Comparison of ENCODE assay signal across 1 cellular context in genomic region chr17:50425682-50426471, GRCh38.
A peak's percentile ranks its signal among the peaks of the same experiment; 100 is the strongest.
TF ChIP-seq lines count a peak whose summit lies in the region.

Gene ACSF2 (plus strand): TSS chr17:50426218. CDS start chr17:50426262, 44 bp downstream.

TF ChIP-seq in HepG2, 621 proteins besides CTCF, POLR2A, EP300 and RAD21 (continued from another document and continues in another):
- TF ChIP-seq ZNF253 (CRISPR knock-in tag; IDR thresholded peaks at IDR 0.05; ENCODE audit: borderline replicate concordance) (no peak), DMAP1 (CRISPR knock-in tag; IDR thresholded peaks at IDR 0.05) (peak; percentile 31; the same call in 1 of the 2 replicates), AGO1 (IDR thresholded peaks at IDR 0.05; ENCODE audit: low read depth, low read length, poor library complexity, severe bottlenecking) (peak; percentile 64), PBX3 (CRISPR knock-in tag; IDR thresholded peaks at IDR 0.05; ENCODE audit: borderline replicate concordance) (no peak), USF2 (IDR thresholded peaks at IDR 0.05; ENCODE audit: low read depth, low read length) (no peak), USF2 (CRISPR knock-in tag; IDR thresholded peaks at IDR 0.05; ENCODE audit: borderline replicate concordance) (peak; percentile 72; the same call in 1 of the 2 replicates), ZNF616 (CRISPR knock-in tag; IDR thresholded peaks at IDR 0.05; ENCODE audit: low read depth) (no peak), ZBTB25 (CRISPR knock-in tag; IDR thresholded peaks at IDR 0.05) (peak; percentile 83), WIZ (CRISPR knock-in tag; IDR thresholded peaks at IDR 0.05) (0 out of 2 replicates have a peak, but pooled peaks have one; percentile 41), MAF1 (CRISPR knock-in tag; IDR thresholded peaks at IDR 0.05; ENCODE audit: borderline replicate concordance) (0 out of 2 replicates have a peak, but pooled peaks have one; percentile 68), THAP9 (CRISPR knock-in tag; IDR thresholded peaks at IDR 0.05; ENCODE audit: borderline replicate concordance) (no peak), ZBTB2 (CRISPR knock-in tag; IDR thresholded peaks at IDR 0.05; ENCODE audit: low read depth) (peak; percentile 71), ZBTB26 (CRISPR knock-in tag; IDR thresholded peaks at IDR 0.05; ENCODE audit: borderline replicate concordance) (no peak), HIC2 (CRISPR knock-in tag; IDR thresholded peaks at IDR 0.05; ENCODE audit: low read depth) (0 out of 2 replicates have a peak, but pooled peaks have one; percentile 22), ZNF639 (CRISPR knock-in tag; conservative IDR thresholded peaks at IDR 0.05) (peak; percentile 32; the same call in 1 of the 2 replicates), NFE2L1 (CRISPR knock-in tag; IDR thresholded peaks at IDR 0.05; ENCODE audit: borderline replicate concordance) (peak; percentile 54; the same call in 1 of the 2 replicates), ZNF501 (CRISPR knock-in tag; IDR thresholded peaks at IDR 0.05) (peak; percentile 63; the same call in 1 of the 2 replicates), HNF4G (IDR thresholded peaks at IDR 0.05; ENCODE audit: borderline replicate concordance, low read depth, low read length) (peak; percentile 14; the same call in 1 of the 2 replicates), HNF4G (CRISPR knock-in tag; IDR thresholded peaks at IDR 0.05; ENCODE audit: borderline replicate concordance, low read depth) (0 out of 2 replicates have a peak, but pooled peaks have one; percentile 21), ZNF367 (CRISPR knock-in tag; IDR thresholded peaks at IDR 0.05; ENCODE audit: borderline replicate concordance) (peak; percentile 85), NCOA5 (CRISPR knock-in tag; IDR thresholded peaks at IDR 0.05) (no peak), ARHGAP35 (CRISPR knock-in tag; IDR thresholded peaks at IDR 0.05; ENCODE audit: borderline replicate concordance) (no peak; the same call in 1 of the 2 replicates), KMT2A (CRISPR knock-in tag; IDR thresholded peaks at IDR 0.05) (no peak), GTF3A (CRISPR knock-in tag; conservative IDR thresholded peaks at IDR 0.05) (no peak), HNRNPLL (IDR thresholded peaks at IDR 0.05; ENCODE audit: low read depth, low read length, poor library complexity, severe bottlenecking) (peak; percentile 32), PCBP1 (IDR thresholded peaks at IDR 0.05; ENCODE audit: borderline replicate concordance, low read depth, low read length) (0 out of 2 replicates have a peak, but pooled peaks have one; percentile 18), DPF2 (CRISPR knock-in tag; IDR thresholded peaks at IDR 0.05; ENCODE audit: borderline replicate concordance, low read depth) (no peak), NR2F1 (CRISPR knock-in tag; IDR thresholded peaks at IDR 0.05) (no peak; a peak in 1 of 4 replicates), HOXA7 (CRISPR knock-in tag; IDR thresholded peaks at IDR 0.05) (no peak), ZNF563 (CRISPR knock-in tag; IDR thresholded peaks at IDR 0.05) (peak; percentile 72; the same call in 1 of the 2 replicates), TP53 (CRISPR knock-in tag; conservative IDR thresholded peaks at IDR 0.05) (no peak), LRRFIP1 (CRISPR knock-in tag; conservative IDR thresholded peaks at IDR 0.05) (no peak), ZMAT5 (CRISPR knock-in tag; IDR thresholded peaks at IDR 0.05; ENCODE audit: borderline replicate concordance, low read depth) (no peak)
